28 cellular contexts compared by ENCODE assay signal in genomic region chr1:4315202-4315601, GRCh38.
"Had no signal": no experiment of that assay in that cellular context is flagged by ENCODE, and none has a peak within 500 bp of the region (broad histone marks: within the 10 kb centered on the region; RNA-seq: fewer than 3 reads in every experiment).

No MANE protein-coding gene starts in this region.

- H3K4me1 ChIP-seq: adrenal gland, breast epithelium, colonic mucosa had no signal

- H3K9me3 ChIP-seq: adrenal gland, colonic mucosa had no signal

- H3K36me3 ChIP-seq: adrenal gland, breast epithelium, cardiac muscle cell, colonic mucosa had no signal

- ATAC-seq: activated CD4-positive, alpha-beta T cell treated with anti-CD3 and anti-CD28 coated beads for 36 hours; activated CD8-positive, alpha-beta memory T cell treated with anti-CD3 and anti-CD28 coated beads, Interleukin-2, amount 10 ng/mL, durations not matched to agents 7 days and 5 days; activated CD8-positive, alpha-beta T cell treated with anti-CD3 and anti-CD28 coated beads, Interleukin-2, amount 10 ng/mL, durations not matched to agents 7 days and 5 days; activated naive CD8-positive, alpha-beta T cell treated with anti-CD3 and anti-CD28 coated beads, Interleukin-2, amount 50 U/mL, for 24 hours; esophagus mucosa had no signal

- H3K27ac ChIP-seq: adrenal gland, breast epithelium, cardiac muscle cell, colonic mucosa had no signal

- DNase-seq: activated CD4-positive, alpha-beta memory T cell treated with anti-CD3 and anti-CD28 coated beads for 36 hours; activated CD4-positive, alpha-beta T cell treated with anti-CD3 and anti-CD28 coated beads for 36 hours; activated CD4-positive, alpha-beta T cell treated with anti-CD3 and anti-CD28 coated beads, Interleukin-2, amount 10 ng/mL, durations not matched to agents 24 days and 14 days; activated CD4-positive, CD25-positive, alpha-beta regulatory T cell; activated CD4-positive, CD25-positive, alpha-beta regulatory T cell treated with anti-CD3 and anti-CD28 coated beads, Interleukin-2, amount 50 U/mL, for 72 hours; activated CD8-positive, alpha-beta memory T cell treated with anti-CD3 and anti-CD28 coated beads, Interleukin-2, amount 10 ng/mL, durations not matched to agents 7 days and 5 days; activated CD8-positive, alpha-beta memory T cell treated with anti-CD3 and anti-CD28 coated beads, Interleukin-2, amount 50 U/mL, for 4 hours; activated CD8-positive, alpha-beta T cell treated with anti-CD3 and anti-CD28 coated beads, Interleukin-2, amount 10 ng/mL, durations not matched to agents 7 days and 5 days; activated effector memory CD4-positive, alpha-beta T cell treated with anti-CD3 and anti-CD28 coated beads, Interleukin-2, amount 50 U/mL, for 16 hours; activated naive CD4-positive, alpha-beta T cell treated with anti-CD3 and anti-CD28 coated beads for 36 hours; activated naive CD8-positive, alpha-beta T cell treated with anti-CD3 and anti-CD28 coated beads for 36 hours; activated naive CD8-positive, alpha-beta T cell treated with anti-CD3 and anti-CD28 coated beads, Interleukin-2, amount 50 U/mL, for 24 hours; activated T-cell treated with anti-CD3 and anti-CD28 coated beads, Interleukin-2, amount 50 U/mL, for 1 hour; activated T-cell treated with anti-CD3 and anti-CD28 coated beads, Interleukin-2, amount 50 U/mL, for 48 hours; adrenal gland; amygdala; aorta; central memory CD4-positive, alpha-beta T cell; cerebellar nuclear complex; colonic mucosa; effector CD8-positive, alpha-beta T cell; foreskin fibroblast; head of caudate nucleus; hippocampal formation; T-helper 2 cell had no signal

- H3K4me3 ChIP-seq: adrenal gland, breast epithelium, cardiac muscle cell, colonic mucosa had no signal

- H3K27me3 ChIP-seq: adrenal gland, breast epithelium, cardiac muscle cell, colonic mucosa had no signal
